Comparison of ENCODE assay signal across 29 cellular contexts in the genomic region with DNA sequence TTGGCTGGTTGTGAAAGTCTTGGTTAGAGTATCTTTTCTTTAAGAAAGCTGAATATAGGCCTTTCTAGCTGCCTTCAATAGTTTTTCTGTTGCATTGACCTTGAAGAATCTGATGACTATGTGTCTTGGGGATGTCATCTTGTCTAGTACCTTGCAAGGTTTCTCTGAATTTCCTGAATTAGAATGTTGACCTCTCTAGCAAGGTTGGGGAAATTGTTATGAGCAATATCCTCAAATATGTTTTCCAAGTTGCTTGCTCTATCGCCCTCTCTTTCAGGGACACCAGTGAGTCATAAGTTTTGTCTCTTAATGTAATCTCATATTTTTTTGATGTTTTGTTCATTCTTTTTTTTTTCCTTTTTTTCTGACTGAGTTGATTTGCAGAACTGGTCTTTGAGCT.
DNase-seq lines count a peak whose midpoint lies in the region; ATAC-seq, FAIRE-seq and TF ChIP-seq lines count a peak whose summit lies in the region.
"Had no signal": no experiment of that assay in that cellular context is flagged by ENCODE, and none has a peak within 500 bp of the region (broad histone marks: within the 10 kb centered on the region; RNA-seq: fewer than 3 reads in every experiment).

No MANE protein-coding gene starts in this region.

- FAIRE-seq in bronchial epithelial cell (lab: Jason Lieb, UNC) (no peak), frontal cortex (lab: Jason Lieb, UNC) (no peak)
- FAIRE-seq: GM12878, kidney, RCC 7860 had no signal

- ATAC-seq in GM21423 (IDR thresholded peaks at IDR 0.05; ENCODE audit: unreplicated experiment) (no peak), GM19467 (IDR thresholded peaks at IDR 0.05; ENCODE audit: unreplicated experiment) (no peak)
- ATAC-seq: activated naive CD4-positive, alpha-beta T cell treated with anti-CD3 and anti-CD28 coated beads, Interleukin-2, amount 50 U/mL, for 72 hours; GM12878; psoas muscle; T-cell; upper lobe of right lung had no signal

- DNase-seq in AG08395 (ENCODE audit: low spot score) (peak; percentile 39), HT1080 (ENCODE audit: low read depth) (peak; percentile 69), bronchial epithelial cell (ENCODE audit: low read depth) (peak; percentile 59), iris pigment epithelial cell (ENCODE audit: low read depth) (peak; percentile 90), frontal cortex (ENCODE audit: low spot score in 2 of 2) (no peak), nucleus accumbens (lab: John Stamatoyannopoulos, UW) (no peak)
- DNase-seq: 8988T; activated CD4-positive, alpha-beta memory T cell treated with anti-CD3 and anti-CD28 coated beads for 36 hours; activated CD8-positive, alpha-beta memory T cell treated with anti-CD3 and anti-CD28 coated beads, Interleukin-2, amount 50 U/mL, for 48 hours; effector CD4-positive, alpha-beta T cell; KBM-7; kidney; NCI-H146; NCI-H2171 treated with DMSO at 0.1 percent for 48 hours; NCI-H526; psoas muscle; stimulated activated CD4-positive, alpha-beta T cell treated with anti-CD3 and anti-CD28 coated beads, Interleukin-1b, Interleukin-23, amount 100 ng/mL, for 48 hours; T-cell; upper lobe of right lung had no signal

- no peaks in the 10 kb centered on the region for H3K36me3 ChIP-seq in bronchial epithelial cell (ENCODE audit: control insufficient read depth, insufficient read depth, low read length)
- H3K36me3 ChIP-seq: ascending aorta, HAP-1, neural progenitor cell, SJSA1, upper lobe of right lung had no signal

- no peak for TF ChIP-seq CTCF in bronchial epithelial cell (IDR thresholded peaks at IDR 0.05; ENCODE audit: insufficient read depth, low read length, severe bottlenecking)

- no peak overlapping the region for H3K4me3 ChIP-seq in bronchial epithelial cell (ENCODE audit: low read depth, low read length)
- H3K4me3 ChIP-seq: ascending aorta, GM12878, HAP-1, lung, neural progenitor cell, psoas muscle, SJSA1, upper lobe of right lung had no signal

- no peaks in the 10 kb centered on the region for H3K27me3 ChIP-seq in bronchial epithelial cell (ENCODE audit: control insufficient read depth, insufficient read depth, low read length)
- H3K27me3 ChIP-seq: ascending aorta, neural progenitor cell, SJSA1, upper lobe of right lung had no signal

Comparison
In these comparisons a context has a peak if more than half of its experiments do, and no peak if none do; other contexts are left out.
1. DNase-seq: peak in AG08395 (single experiment), HT1080 (single experiment), bronchial epithelial cell (single experiment) and iris pigment epithelial cell (single experiment); none in frontal cortex (0 of 2) and nucleus accumbens (0 of 56).